ENCODE assay signal across 17 cellular contexts in the genomic region with DNA sequence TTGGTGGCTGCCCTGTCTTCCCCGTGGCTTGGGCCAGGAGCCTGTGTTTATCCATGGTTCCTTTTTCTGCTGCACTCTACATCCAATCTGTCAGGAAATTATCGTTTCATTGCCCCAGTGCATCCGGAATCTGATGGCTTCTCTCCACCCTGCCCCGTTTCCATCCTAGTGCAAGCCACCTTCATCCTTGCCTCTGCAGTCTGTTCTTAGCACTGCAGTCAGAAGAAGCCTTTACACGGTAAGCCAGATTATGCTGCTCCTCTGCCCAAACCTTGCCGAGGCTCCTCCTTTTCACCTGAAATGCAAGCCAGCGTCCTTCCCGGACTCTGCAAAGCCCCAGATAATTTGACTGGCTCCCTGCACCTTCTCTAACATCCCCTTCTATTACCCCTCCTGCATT. TPM values are rescaled to one million over a fixed set of nuclear protein-coding genes. Genes with fewer than 3 reads are reported as not detected.
DNase-seq lines count a peak whose midpoint lies in the region; ATAC-seq and TF ChIP-seq lines count a peak whose summit lies in the region.
"Had no signal": no experiment of that assay in that cellular context is flagged by ENCODE, and none has a peak within 500 bp of the region (broad histone marks: within the 10 kb centered on the region; RNA-seq: fewer than 3 reads in every experiment).

No MANE protein-coding gene starts in this region.

- peak overlapping the region; percentile 3 for H3K27ac Mint-ChIP-seq in central memory CD8-positive, alpha-beta T cell (ENCODE audit: low read depth)
- no peak overlapping the region for H3K27ac Mint-ChIP-seq in HFFc6
- H3K27ac Mint-ChIP-seq: CD8-positive, alpha-beta T cell had no signal

- H3K4me2 ChIP-seq in neuronal stem cell (ENCODE audit: insufficient read depth, low read length, poor library complexity, severe bottlenecking): no peak overlapping the region

- H3K27me3 ChIP-seq in esophagus muscularis mucosa (peaks cover 0 to 21% (median 1%) of the 10 kb centered on the region in 4 donors), neuronal stem cell (ENCODE audit: control insufficient read depth in 3 of 3, insufficient read depth in 3 of 3, low read depth in 1 of 3, low read length in 3 of 3) (no peaks in the 10 kb centered on the region)

- H4K91ac ChIP-seq in neuronal stem cell (ENCODE audit: low read depth, low read length, poor library complexity): no peak overlapping the region

- H2AK5ac ChIP-seq in neuronal stem cell (ENCODE audit: low read depth, low read length): no peak overlapping the region

- no peak for TF ChIP-seq POLR2A in esophagus muscularis mucosa (IDR thresholded peaks at IDR 0.05; ENCODE audit: low read depth)

- H3K36me3 Mint-ChIP-seq in central memory CD8-positive, alpha-beta T cell (ENCODE audit: insufficient read depth): no peaks in the 10 kb centered on the region
- H3K36me3 Mint-ChIP-seq in HFFc6 (ENCODE audit: low read depth): no peaks in the 10 kb centered on the region
- H3K36me3 Mint-ChIP-seq: CD8-positive, alpha-beta T cell had no signal

- DNase-seq in central memory CD8-positive, alpha-beta T cell (ENCODE audit: low spot score in 2 of 2): no peak
- DNase-seq in esophagus muscularis mucosa (ENCODE audit: extremely low spot score) (peak; percentile 72), neuronal stem cell (ENCODE audit: low spot score) (no peak), HFFc6 (no peak), DMS53 (lab: John Stamatoyannopoulos, UW) (no peak)
- DNase-seq: 8988T; C1 segment of cervical spinal cord; CD8-positive, alpha-beta T cell; DMS 273 treated with DMSO at 0.1 percent for 48 hours; DMS79 treated with DMSO at 0.1 percent for 48 hours; GF-D8; GM23248; H9 had no signal

- H3K9me3 ChIP-seq in esophagus muscularis mucosa: peaks cover 0 to 25% (median 13%) of the 10 kb centered on the region in 4 donors
- peaks cover 0 to 11% of the 10 kb centered on the region in 2 donors for H3K9me3 ChIP-seq in neuronal stem cell (replicated peaks in 1 of 2; ENCODE audit: control insufficient read depth in 2 of 2, insufficient read depth in 1 of 2, low read depth in 1 of 2, low read length in 2 of 2)

- no peak overlapping the region for H3K4ac ChIP-seq in neuronal stem cell (ENCODE audit: low read length)

- H2BK15ac ChIP-seq in neuronal stem cell (ENCODE audit: low read length): no peak overlapping the region

- H3K23ac ChIP-seq in neuronal stem cell (ENCODE audit: low read depth, low read length, poor library complexity): no peak overlapping the region

- no peak overlapping the region for H3K18ac ChIP-seq in neuronal stem cell (ENCODE audit: low read length)

- H3K36me3 ChIP-seq in esophagus muscularis mucosa (no peaks in the 10 kb centered on the region), neuronal stem cell (replicated peaks in 1 of 2; ENCODE audit: control insufficient read depth in 2 of 2, insufficient read depth in 2 of 2, low read length in 2 of 2) (no peaks in the 10 kb centered on the region)

- 63% methylated on average over 8 of the region's 8 CpGs for WGBS in esophagus muscularis mucosa
- no CpG with 5 or more reads among the region's 8 CpGs for WGBS in neuronal stem cell (ENCODE audit: extremely low coverage in 2 of 2, insufficient read length in 2 of 2, insufficient replicate concordance in 1 of 2), 2 donors

- no peak overlapping the region for H4K8ac ChIP-seq in neuronal stem cell (ENCODE audit: low read depth, low read length)

- no peak overlapping the region for H2BK12ac ChIP-seq in neuronal stem cell (ENCODE audit: low read length)

- H3K4me3 Mint-ChIP-seq in central memory CD8-positive, alpha-beta T cell: no peak overlapping the region
- H3K4me3 Mint-ChIP-seq in HFFc6: no peak overlapping the region
- H3K4me3 Mint-ChIP-seq: CD8-positive, alpha-beta T cell; H9 had no signal

- no peaks in the 10 kb centered on the region for H3K79me1 ChIP-seq in neuronal stem cell (ENCODE audit: low read depth, low read length)

- peak overlapping the region; percentile 75 for H3K14ac ChIP-seq in neuronal stem cell (ENCODE audit: low read length)

- H3K9me3 Mint-ChIP-seq in central memory CD8-positive, alpha-beta T cell: no peaks in the 10 kb centered on the region
- H3K9me3 Mint-ChIP-seq in HFFc6: peaks cover 7% of the 10 kb centered on the region

- H2BK5ac ChIP-seq in neuronal stem cell (ENCODE audit: low read length): no peak overlapping the region

- no peak for TF ChIP-seq EP300 in esophagus muscularis mucosa (IDR thresholded peaks at IDR 0.05)

- ATAC-seq in central memory CD8-positive, alpha-beta T cell (replicated peaks; ENCODE audit: extremely low read depth, poor library complexity, severe bottlenecking): no peak
- ATAC-seq in GM21576 (IDR thresholded peaks at IDR 0.05; ENCODE audit: unreplicated experiment): no peak
- ATAC-seq: CD8-positive, alpha-beta T cell; HCT116 had no signal

- no peak overlapping the region for H2BK120ac ChIP-seq in neuronal stem cell (ENCODE audit: low read depth, low read length)

- H3K27ac ChIP-seq in esophagus muscularis mucosa (replicated peaks in 1 of 4) (no peak overlapping the region), neuronal stem cell (replicated peaks; ENCODE audit: low read length) (no peak overlapping the region)
- H3K27ac ChIP-seq: GM23248 had no signal

- H3K4me3 ChIP-seq in esophagus muscularis mucosa (no peak overlapping the region), neuronal stem cell (ENCODE audit: low read length in 2 of 2) (no peak overlapping the region)
- H3K4me3 ChIP-seq: GM23248 had no signal

- no peaks in the 10 kb centered on the region for H3K4me1 Mint-ChIP-seq in central memory CD8-positive, alpha-beta T cell
- H3K4me1 Mint-ChIP-seq in HFFc6 (ENCODE audit: low read depth): no peaks in the 10 kb centered on the region
- H3K4me1 Mint-ChIP-seq: H9 had no signal

- intact Hi-C loops in esophagus muscularis mucosa (cut with DNase I): no loop called here

- H3K9ac ChIP-seq in neuronal stem cell (ENCODE audit: low read depth, low read length, poor library complexity): no peak overlapping the region
- H3K9ac ChIP-seq: GM23248 had no signal

- no peak overlapping the region for H2AFZ ChIP-seq in neuronal stem cell (ENCODE audit: low read length)
- H2AFZ ChIP-seq: GM23248 had no signal

- H3K27me3 Mint-ChIP-seq in central memory CD8-positive, alpha-beta T cell: peaks cover 59% of the 10 kb centered on the region
- H3K27me3 Mint-ChIP-seq in HFFc6 (ENCODE audit: insufficient read depth): peaks cover 18% of the 10 kb centered on the region

- H3K4me1 ChIP-seq in esophagus muscularis mucosa: no peaks in the 10 kb centered on the region
- no peaks in the 10 kb centered on the region for H3K4me1 ChIP-seq in neuronal stem cell (ENCODE audit: control insufficient read depth in 2 of 2, insufficient read depth in 1 of 2, low read depth in 1 of 2, low read length in 2 of 2)

- TF ChIP-seq CTCF in esophagus muscularis mucosa (IDR thresholded peaks at IDR 0.05) (no peak), HFFc6 (IDR thresholded peaks at IDR 0.05) (no peak)

RNA-seq across cellular contexts. Expression of gene PARVG, which starts 45.1 kb away (rescaled TPM):
- total RNA-seq in esophagus muscularis mucosa: 10 to 100 TPM in 2 of 4 donors, 1 to 10 TPM in 2; 7.1 to 16.2 (median 11.2) TPM
- polyA plus RNA-seq in neuronal stem cell (2013, experiment 1 of 2): 0.18 TPM
- 0.06 TPM for polyA plus RNA-seq in neuronal stem cell (2013, experiment 2 of 2)
- total RNA-seq in HFFc6 (2021; fragmentation: NEBNext Ultra II Directional; extraction: Animal tissue kit (Norgen Biotek cat#: 25700)): not detected
- total RNA-seq: G401, GM23248 had no signal
- polyA plus RNA-seq: BJ, GM23248 had no signal

Comparison
In these comparisons a context has a peak if more than half of its experiments do, and no peak if none do; other contexts are left out.
1. RNA of gene PARVG, which starts 45.1 kb away (total RNA-seq): 7.1 to 16.2 TPM in esophagus muscularis mucosa; not detected in HFFc6; every median in the first group is over 4 times any median in the second.